8 cellular contexts compared by ENCODE assay signal in genomic region chr10:102452672-102453340, GRCh38. TPM values are rescaled to one million over a fixed set of nuclear protein-coding genes. Genes with fewer than 3 reads are reported as not detected.
A peak's percentile ranks its signal among the peaks of the same experiment; 100 is the strongest.
DNase-seq lines count a peak whose midpoint lies in the region; ATAC-seq and TF ChIP-seq lines count a peak whose summit lies in the region.

No MANE protein-coding gene starts in this region.

- peaks cover 5 to 32% (median 21%) of the 10 kb centered on the region in 4 donors for H3K4me1 ChIP-seq in esophagus muscularis mucosa

- WGBS in esophagus muscularis mucosa: 31% methylated on average over 3 of the region's 3 CpGs

- H3K9me3 Mint-ChIP-seq in activated CD8-positive, alpha-beta T cell treated with anti-CD3 and anti-CD28 coated beads for 36 hours: no peaks in the 10 kb centered on the region

- H3K9me3 ChIP-seq in esophagus muscularis mucosa: no peaks in the 10 kb centered on the region

- peak overlapping the region; percentile 10 to 57 (median 51) for H3K27ac ChIP-seq in esophagus muscularis mucosa (replicated peaks in 1 of 4)

- no peaks in the 10 kb centered on the region for H3K27me3 Mint-ChIP-seq in activated CD8-positive, alpha-beta T cell treated with anti-CD3 and anti-CD28 coated beads for 36 hours

- POLR2A ChIA-PET in activated CD8-positive, alpha-beta T cell treated with anti-CD3 and anti-CD28 coated beads for 36 hours (lab: Charles Lee): interaction anchor here (0.6 to 6.4 kb wide), 9 partner anchors 9 to 58 kb away, joined by 3 to 102 read pairs (median 7); partner anchors contain the start of genes CUEDC2, FBXL15 and NFKB2

- peaks cover 26% of the 10 kb centered on the region for H3K4me1 Mint-ChIP-seq in activated CD8-positive, alpha-beta T cell treated with anti-CD3 and anti-CD28 coated beads for 36 hours (ENCODE audit: low read depth)

- H3K27me3 ChIP-seq in esophagus muscularis mucosa: no peaks in the 10 kb centered on the region

- no peak overlapping the region for H3K4me3 ChIP-seq in esophagus muscularis mucosa

- peak overlapping the region; percentile 87 for H3K27ac Mint-ChIP-seq in activated CD8-positive, alpha-beta T cell treated with anti-CD3 and anti-CD28 coated beads for 36 hours

- intact Hi-C loops in activated CD8-positive, alpha-beta T cell treated with anti-CD3 and anti-CD28 coated beads for 36 hours (cut with micrococcal nuclease): no loop called here
- intact Hi-C loops in esophagus muscularis mucosa (cut with DNase I): no loop called here

- ATAC-seq in activated CD8-positive, alpha-beta T cell treated with anti-CD3 and anti-CD28 coated beads for 36 hours: peak; percentile 61
- ATAC-seq in GM18867 (IDR thresholded peaks at IDR 0.05; ENCODE audit: unreplicated experiment) (no peak), HG03159 (IDR thresholded peaks at IDR 0.05; ENCODE audit: unreplicated experiment) (no peak)

- peaks cover 0 to 10% (median 0%) of the 10 kb centered on the region in 4 donors for H3K36me3 ChIP-seq in esophagus muscularis mucosa

- CTCF ChIA-PET in activated CD8-positive, alpha-beta T cell treated with anti-CD3 and anti-CD28 coated beads for 36 hours (lab: Charles Lee): interaction anchor here (0.6 to 5.0 kb wide), 8 partner anchors 9 to 222 kb away, joined by 3 to 34 read pairs (median 24); partner anchors contain the start of genes CUEDC2 and FBXL15

- H3K36me3 Mint-ChIP-seq in activated CD8-positive, alpha-beta T cell treated with anti-CD3 and anti-CD28 coated beads for 36 hours (ENCODE audit: low read depth): peaks cover 37% of the 10 kb centered on the region

- TF ChIP-seq EP300 in esophagus muscularis mucosa (IDR thresholded peaks at IDR 0.05): no peak

- H3K4me3 Mint-ChIP-seq in activated CD8-positive, alpha-beta T cell treated with anti-CD3 and anti-CD28 coated beads for 36 hours: peak overlapping the region; percentile 87

- TF ChIP-seq POLR2A in esophagus muscularis mucosa (IDR thresholded peaks at IDR 0.05; ENCODE audit: low read depth): no peak

- TF ChIP-seq CTCF in activated CD8-positive, alpha-beta T cell treated with anti-CD3 and anti-CD28 coated beads for 36 hours (IDR thresholded peaks at IDR 0.05): no peak
- TF ChIP-seq CTCF in esophagus muscularis mucosa (IDR thresholded peaks at IDR 0.05): no peak

- peak; percentile 40 for DNase-seq in NK-92 treated with Interleukin-12 subunit alpha and Interleukin-12 subunit beta, amount 100 ng/mL, for 24 hours (lab: John Stamatoyannopoulos, UW)
- DNase-seq in NK-92 (lab: John Stamatoyannopoulos, UW; ENCODE audit: unreplicated experiment) (no peak), esophagus muscularis mucosa (ENCODE audit: extremely low spot score) (no peak), renal cortical epithelial cell (ENCODE audit: low read depth) (peak; percentile 78), DMS114 treated with DMSO at 0.1 percent for 48 hours (lab: John Stamatoyannopoulos, UW; ENCODE audit: unreplicated experiment) (no peak)
- DNase-seq in activated CD8-positive, alpha-beta T cell treated with anti-CD3 and anti-CD28 coated beads for 36 hours: peak; percentile 90

RNA-seq across cellular contexts. Expression of gene C10orf95, which starts 1.5 kb away (rescaled TPM):
- total RNA-seq in activated CD8-positive, alpha-beta T cell treated with anti-CD3 and anti-CD28 coated beads for 36 hours: under 1 TPM; 0.20 to 0.36 TPM
- 1 to 10 TPM in 1 of 4 donors, not detected in 3; 1.0 TPM for total RNA-seq in esophagus muscularis mucosa
- 0.25 and 1.6 TPM in 2 replicates for total RNA-seq in renal cortical epithelial cell

RNA-seq across cellular contexts. Expression of gene CUEDC2, which starts 20.4 kb away (rescaled TPM):
- 10 to 100 TPM; 71.8 to 76.4 TPM for total RNA-seq in activated CD8-positive, alpha-beta T cell treated with anti-CD3 and anti-CD28 coated beads for 36 hours
- total RNA-seq in esophagus muscularis mucosa (10 to 100 TPM; 61.0 to 92.7 (median 71.2) TPM), renal cortical epithelial cell (49.5 and 50.0 TPM in 2 replicates)

RNA-seq across cellular contexts. Expression of gene FBXL15, which starts 32.2 kb away (rescaled TPM):
- 10 to 100 TPM; 14.1 to 15.7 TPM for total RNA-seq in activated CD8-positive, alpha-beta T cell treated with anti-CD3 and anti-CD28 coated beads for 36 hours
- total RNA-seq in esophagus muscularis mucosa (10 to 100 TPM; 19.5 to 45.9 (median 29.0) TPM), renal cortical epithelial cell (12.7 and 15.1 TPM in 2 replicates)

RNA-seq across cellular contexts. Expression of gene PSD, which starts 34.2 kb away (rescaled TPM):
- total RNA-seq in activated CD8-positive, alpha-beta T cell treated with anti-CD3 and anti-CD28 coated beads for 36 hours: 10 to 100 TPM in 1 of 2 experiments, 1 to 10 TPM in 1; 9.3 to 10.4 TPM
- total RNA-seq in esophagus muscularis mucosa (100 to 1,000 TPM in 2 of 4 donors, 10 to 100 TPM in 2; 88.0 to 268 (median 108) TPM), renal cortical epithelial cell (0.17 and 3.5 TPM in 2 replicates)

RNA-seq across cellular contexts. Expression of gene ACTR1A, which starts 49.7 kb away (rescaled TPM):
- total RNA-seq in activated CD8-positive, alpha-beta T cell treated with anti-CD3 and anti-CD28 coated beads for 36 hours: 10 to 100 TPM; 47.1 to 51.3 TPM
- total RNA-seq in esophagus muscularis mucosa (100 to 1,000 TPM; 164 to 283 (median 229) TPM), renal cortical epithelial cell (145 and 168 TPM in 2 replicates)

Comparison
In these comparisons a context has a peak if more than half of its experiments do, and no peak if none do; other contexts are left out.
1. DNase-seq: peak in NK-92 treated with Interleukin-12 subunit alpha and Interleukin-12 subunit beta, amount 100 ng/mL, for 24 hours (single experiment), activated CD8-positive, alpha-beta T cell treated with anti-CD3 and anti-CD28 coated beads for 36 hours (single experiment) and renal cortical epithelial cell (single experiment); none in NK-92 (single experiment), esophagus muscularis mucosa (single experiment) and DMS114 treated with DMSO at 0.1 percent for 48 hours (single experiment).